Comparison of ENCODE assay signal across 23 cellular contexts in genomic region chr2:75246441-75247167, GRCh38. TPM values are rescaled to one million over a fixed set of nuclear protein-coding genes. Genes with fewer than 3 reads are reported as not detected.
DNase-seq lines count a peak whose midpoint lies in the region; ATAC-seq, FAIRE-seq and TF ChIP-seq lines count a peak whose summit lies in the region.
"Had no signal": no experiment of that assay in that cellular context is flagged by ENCODE, and none has a peak within 500 bp of the region (broad histone marks: within the 10 kb centered on the region; RNA-seq: fewer than 3 reads in every experiment).

No MANE protein-coding gene starts in this region.

- no peaks in the 10 kb centered on the region for H3K9me2 ChIP-seq in GM23338 (ENCODE audit: insufficient read depth)

- 0 out of 2 replicates have a peak overlapping the region, but pooled peaks have one; percentile 6 for H2AFZ ChIP-seq in GM23338

- H3K9me3 ChIP-seq in A549 = peaks cover 58% of the 10 kb centered on the region
- peaks cover 13% of the 10 kb centered on the region for H3K9me3 ChIP-seq in SJSA1 (replicated peaks)
- H3K9me3 ChIP-seq in mucosa of descending colon = peaks cover 18% of the 10 kb centered on the region

- H3K4me3 ChIP-seq in A549 (no peak overlapping the region), GM23338 (no peak overlapping the region), SJSA1 (no peak overlapping the region), fibroblast of villous mesenchyme (ENCODE audit: low read depth, low read length) (no peak overlapping the region), mucosa of descending colon (no peak overlapping the region)

- ATAC-seq in A549 (no peak), GM23338 (no peak), HG03159 (IDR thresholded peaks at IDR 0.05; ENCODE audit: unreplicated experiment) (no peak), mucosa of descending colon (no peak)
- no peak for ATAC-seq in activated T-helper 17 cell treated with anti-CD3 and anti-CD28 coated beads, Interleukin-2, amount 50 U/mL, for 72 hours (replicated peaks)
- ATAC-seq: Right ventricle myocardium inferior had no signal

- H3K9me3 Mint-ChIP-seq in GM23338 (peaks cover 46% of the 10 kb centered on the region), immature natural killer cell (peaks cover 2 to 34% (median 5%) of the 10 kb centered on the region in 6 donors)
- peaks cover 14% of the 10 kb centered on the region for H3K9me3 Mint-ChIP-seq in activated T-helper 17 cell treated with anti-CD3 and anti-CD28 coated beads, Interleukin-2, amount 50 U/mL, for 72 hours

- no peak for TF ChIP-seq RAD21 in A549 (conservative IDR thresholded peaks at IDR 0.05 in 1 of 2, IDR thresholded peaks at IDR 0.05 in 1 of 2)

- peak; percentile 56 for FAIRE-seq in A549 (lab: Jason Lieb, UNC)
- FAIRE-seq: GM19239, H54, RCC 7860 had no signal

- H3K4me1 ChIP-seq in A549 = 0 out of 3 replicates have a peak, but pooled peaks cover 3% of the 10 kb centered on the region
- no peaks in the 10 kb centered on the region for H3K4me1 ChIP-seq in GM23338 (ENCODE audit: insufficient read depth)
- H3K4me1 ChIP-seq in SJSA1 (replicated peaks) = peaks cover 28% of the 10 kb centered on the region
- no peaks in the 10 kb centered on the region for H3K4me1 ChIP-seq in mucosa of descending colon (ENCODE audit: low read depth)

- intact Hi-C loops in mucosa of descending colon (cut with DNase I, micrococcal nuclease) = no loop called here

- TF ChIP-seq CTCF in A549 (IDR thresholded peaks at IDR 0.05) (no peak), GM23338 (conservative IDR thresholded peaks at IDR 0.05; ENCODE audit: low read depth in 2 of 2) (no peak), fibroblast of villous mesenchyme (IDR thresholded peaks at IDR 0.05; ENCODE audit: insufficient read depth, low read depth, low read length) (no peak), mucosa of descending colon (IDR thresholded peaks at IDR 0.05) (no peak)

- H3K36me3 ChIP-seq in GM23338 (ENCODE audit: insufficient read depth) = peaks cover 6% of the 10 kb centered on the region; the same call in 1 of the 2 replicates
- peaks cover 26% of the 10 kb centered on the region for H3K36me3 ChIP-seq in SJSA1
- no peaks in the 10 kb centered on the region for H3K36me3 ChIP-seq in mucosa of descending colon (ENCODE audit: low read depth)

- H3K27ac Mint-ChIP-seq in GM23338 = no peak overlapping the region
- no peak overlapping the region for H3K27ac Mint-ChIP-seq in immature natural killer cell
- H3K27ac Mint-ChIP-seq in activated T-helper 17 cell treated with anti-CD3 and anti-CD28 coated beads, Interleukin-2, amount 50 U/mL, for 72 hours = no peak overlapping the region

- H4K20me1 ChIP-seq in GM23338 (replicated peaks; ENCODE audit: insufficient read depth) = no peaks in the 10 kb centered on the region

- H3K27me3 ChIP-seq in GM23338 (ENCODE audit: insufficient read depth) (no peaks in the 10 kb centered on the region), SJSA1 (replicated peaks) (no peaks in the 10 kb centered on the region)

- CTCF ChIA-PET in A549 (lab: Yijun Ruan, JAX) = interaction anchor here (0.7 to 2.2 kb wide), 3 partner anchors 14 to 58 kb away, joined by 3 to 7 read pairs (median 4); partner anchors contain the start of gene TACR1

- no peak overlapping the region for H3K4me2 ChIP-seq in A549
- H3K4me2 ChIP-seq in GM23338 = no peak overlapping the region

- no peak for DNase-seq in A549 (ENCODE audit: low read depth in 1 of 2, low spot score in 1 of 2)
- DNase-seq in GM23338 (ENCODE audit: low spot score) = no peak
- DNase-seq in SJSA1 (ENCODE audit: low read depth in 1 of 2, low spot score in 2 of 2) = peak in 1 of 2 experiments; percentile 82
- DNase-seq in fibroblast of villous mesenchyme (ENCODE audit: low read depth) = peak; percentile 47
- DNase-seq in mucosa of descending colon = no peak
- no peak for DNase-seq in immature natural killer cell
- DNase-seq: KG1, NCI-H1694, NCI-H2081, NCI-H446, NCI-H526 treated with DMSO at 0.1 percent for 48 hours, OCI-M1 had no signal

- no peaks in the 10 kb centered on the region for H3K4me1 Mint-ChIP-seq in GM23338
- H3K4me1 Mint-ChIP-seq in immature natural killer cell = no peaks in the 10 kb centered on the region
- no peaks in the 10 kb centered on the region for H3K4me1 Mint-ChIP-seq in activated T-helper 17 cell treated with anti-CD3 and anti-CD28 coated beads, Interleukin-2, amount 50 U/mL, for 72 hours

- H3F3A ChIP-seq in GM23338 (replicated peaks; ENCODE audit: low read depth) = no peaks in the 10 kb centered on the region

- 76% methylated on average over 7 of the region's 7 CpGs for WGBS in A549 (ENCODE audit: missing lambda C conversion rate)

- H3K4me3 Mint-ChIP-seq in GM23338 = no peak overlapping the region
- no peak overlapping the region for H3K4me3 Mint-ChIP-seq in immature natural killer cell
- no peak overlapping the region for H3K4me3 Mint-ChIP-seq in activated T-helper 17 cell treated with anti-CD3 and anti-CD28 coated beads, Interleukin-2, amount 50 U/mL, for 72 hours

- TF ChIP-seq POLR2A in A549 (IDR thresholded peaks at IDR 0.05; ENCODE audit: low read length) = no peak

- H3K27me3 Mint-ChIP-seq in GM23338 (ENCODE audit: insufficient read depth, low read depth, poor library complexity) (peaks cover 5% of the 10 kb centered on the region), immature natural killer cell (ENCODE audit: low read depth in 3 of 3) (peaks cover 0 to 6% (median 0%) of the 10 kb centered on the region in 3 donors)
- H3K27me3 Mint-ChIP-seq in activated T-helper 17 cell treated with anti-CD3 and anti-CD28 coated beads, Interleukin-2, amount 50 U/mL, for 72 hours = peaks cover 12% of the 10 kb centered on the region

- POLR2A ChIA-PET in A549 (lab: Yijun Ruan, JAX) = no interaction called here

- TF ChIP-seq EP300 in A549 (IDR thresholded peaks at IDR 0.05) = no peak

- H3K27ac ChIP-seq in A549 = no peak overlapping the region
- H3K27ac ChIP-seq in GM23338 (ENCODE audit: low read depth) = no peak overlapping the region
- peak overlapping the region; percentile 74 for H3K27ac ChIP-seq in SJSA1
- H3K27ac ChIP-seq: 22Rv1, C4-2B had no signal

- no peaks in the 10 kb centered on the region for H3K79me2 ChIP-seq in GM23338 (replicated peaks; ENCODE audit: insufficient read depth)

- H3K36me3 Mint-ChIP-seq in GM23338 (ENCODE audit: low read depth) (peaks cover 36% of the 10 kb centered on the region), immature natural killer cell (no peaks in the 10 kb centered on the region)
- H3K36me3 Mint-ChIP-seq in activated T-helper 17 cell treated with anti-CD3 and anti-CD28 coated beads, Interleukin-2, amount 50 U/mL, for 72 hours (ENCODE audit: low read depth) = no peaks in the 10 kb centered on the region

TF ChIP-seq in A549, 52 proteins besides CTCF, POLR2A, EP300 and RAD21:
- TF ChIP-seq BCL3 (IDR thresholded peaks at IDR 0.05) (0 out of 3 replicates have a peak, but pooled peaks have one; percentile 21), MAX (IDR thresholded peaks at IDR 0.05) (no peak), TFCP2L1 (CRISPR knock-in tag; IDR thresholded peaks at IDR 0.05) (no peak), PHF8 (IDR thresholded peaks at IDR 0.05; ENCODE audit: borderline replicate concordance, low read depth) (no peak)
TF ChIP-seq in A549: peak in this region for 1.

TF ChIP-seq in GM23338, 12 proteins besides CTCF, POLR2A, EP300 and RAD21 (continues in another document):
- no peak for TF ChIP-seq EZH2phosphoT487 (IDR thresholded peaks at IDR 0.05; ENCODE audit: unreplicated experiment)
- TF ChIP-seq EZH2 (IDR thresholded peaks at IDR 0.05; ENCODE audit: low read depth, unreplicated experiment) = no peak
- no peak for TF ChIP-seq STAT1 (IDR thresholded peaks at IDR 0.05; ENCODE audit: unreplicated experiment)
- TF ChIP-seq ZNF331 (CRISPR knock-in tag; IDR thresholded peaks at IDR 0.05; ENCODE audit: low read depth) = no peak
- no peak for TF ChIP-seq CREB1 (CRISPR knock-in tag; IDR thresholded peaks at IDR 0.05; ENCODE audit: low read depth)
- TF ChIP-seq ZNF114 (CRISPR knock-in tag; IDR thresholded peaks at IDR 0.05) = no peak
- no peak for TF ChIP-seq JUNB (IDR thresholded peaks at IDR 0.05; ENCODE audit: unreplicated experiment)

RNA-seq across cellular contexts. Expression of gene TACR1, which starts 47.3 kb away (rescaled TPM):
- polyA plus RNA-seq in A549 (2011; rRNA removed) (0.92 and 1.0 TPM in 2 replicates), A549 (2017; fragmentation: RNase III; extraction: RNeasy Plus Mini Kit Qiagen cat#74134 plus additional on column Dnase treatment) (0.11 to 0.27 TPM (median 0.14 TPM) in 3 replicates), GM23338 (2016; fragmentation: Nextera tagmentation; extraction: Ambion mirVana) (3.5 and 3.6 TPM in 2 replicates), immature natural killer cell (under 1 TPM in 1 of 3 donors, not detected in 2; 0.16 TPM)
- polyA plus RNA-seq in A549 (2012; cell fraction: cytosol; rRNA removed) = 0.91 and 1.3 TPM in 2 replicates
- 0.78 and 1.1 TPM in 2 replicates for polyA plus RNA-seq in A549 (2012; cell fraction: nucleus; rRNA removed)
- polyA minus RNA-seq in A549 (2011; rRNA and poly(A)+ RNA removed) = 2.9 and 3.1 TPM in 2 replicates
- 5.6 and 7.3 TPM in 2 replicates for total RNA-seq in GM23338 (2014; rRNA removed; shearing (Covaris generic))
- 0.13 TPM in 1 of 2 replicates, not detected in the other for total RNA-seq in SJSA1 (2014; rRNA removed; shearing (Covaris generic))
- total RNA-seq in fibroblast of villous mesenchyme (under 0.01 TPM in 1 of 2 replicates, not detected in the other), mucosa of descending colon (1 to 10 TPM in 2 of 3 donors, under 1 TPM in 1; 0.81 to 1.2 (median 1.0) TPM)
- total RNA-seq in activated T-helper 17 cell treated with anti-CD3 and anti-CD28 coated beads, Interleukin-2, amount 50 U/mL, for 72 hours = not detected
- total RNA-seq: Daoy, HT1080, Right ventricle myocardium inferior, SK-MEL-5 had no signal
